8 cellular contexts compared by ENCODE assay signal in the genomic region with DNA sequence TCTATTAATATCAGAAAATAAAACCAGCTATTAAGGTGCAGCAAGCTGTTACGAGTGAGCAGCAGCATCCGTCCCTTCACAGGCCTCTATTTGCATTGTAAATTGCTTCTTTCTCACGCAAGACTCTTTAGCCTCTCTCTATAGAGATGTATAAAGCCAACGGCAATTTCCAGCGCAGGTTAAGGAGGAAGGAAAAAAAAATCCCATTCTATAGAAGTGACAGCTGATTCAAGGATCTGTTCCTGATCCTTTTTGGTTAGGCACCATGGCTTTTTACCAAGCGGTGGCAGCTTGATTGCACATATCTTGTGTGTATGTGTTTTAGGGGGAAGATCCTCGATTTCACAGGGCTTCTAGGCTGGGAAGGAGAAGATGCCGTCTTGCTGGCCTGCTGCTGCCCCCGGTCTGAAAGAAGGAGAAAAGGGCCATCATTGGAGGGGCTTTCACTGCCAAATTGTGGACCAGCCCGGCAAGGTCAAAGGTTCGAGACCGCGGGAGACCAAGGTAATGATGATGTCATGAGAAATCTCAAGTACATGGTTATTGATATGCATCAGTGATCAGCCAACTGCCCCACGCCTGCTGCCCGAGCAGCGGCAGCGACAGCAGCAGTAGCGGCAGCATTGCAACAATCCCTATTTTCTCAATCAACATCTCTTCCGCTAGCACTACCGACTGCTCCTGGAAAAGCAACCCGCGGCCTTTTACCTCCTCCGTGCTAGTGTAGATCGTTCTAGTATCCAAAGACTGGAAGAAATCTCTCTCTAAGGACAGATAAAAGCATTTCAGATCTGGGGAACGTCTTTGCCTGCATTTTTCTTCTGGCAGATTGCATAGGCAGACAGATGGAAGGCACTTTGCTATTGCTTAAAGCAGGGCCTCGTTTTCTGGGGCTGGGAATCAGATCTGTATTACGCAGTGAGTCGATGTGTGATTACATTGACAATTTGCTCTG.
DNase-seq lines count a peak whose midpoint lies in the region; ATAC-seq and TF ChIP-seq lines count a peak whose summit lies in the region.

No MANE protein-coding gene starts in this region.

- peak; percentile 65 for ATAC-seq in GM18870 (IDR thresholded peaks at IDR 0.05; ENCODE audit: unreplicated experiment)
- ATAC-seq in HG03064 (IDR thresholded peaks at IDR 0.05; ENCODE audit: low read depth, unreplicated experiment) = peak; percentile 55

- WGBS in tibial nerve, 2 donors = 7 to 11% methylated on average over 28 of the region's 28 CpGs
- WGBS in prostate gland = 5% methylated on average over 28 of the region's 28 CpGs

- CTCF ChIA-PET in AG04449 (lab: Yijun Ruan, JAX) = interaction anchor here (1.9 kb wide), 1 partner anchor 23 kb away, joined by 9 read pairs; no protein-coding TSS in a partner anchor

- DNase-seq in AG04449 (ENCODE audit: low read depth, low spot score) = no peak
- DNase-seq in RPMI8226 = peak; percentile 40
- DNase-seq in head of caudate nucleus = peak in 24 of 42 donors; percentile 21 to 75 (median 51)
- DNase-seq in tibial nerve (ENCODE audit: low spot score in 2 of 2) = no peak
- no peak for DNase-seq in AML-193 (lab: John Stamatoyannopoulos, UW)
- DNase-seq in prostate gland (ENCODE audit: low spot score) = no peak

- H3K27me3 ChIP-seq in tibial nerve (peaks cover 0 to 96% of the 10 kb centered on the region in 2 donors), prostate gland (replicated peaks; ENCODE audit: insufficient read depth) (peaks cover 35% of the 10 kb centered on the region)

- H3K9me3 ChIP-seq in tibial nerve (no peaks in the 10 kb centered on the region), prostate gland (no peaks in the 10 kb centered on the region)

- H3K4me1 ChIP-seq in tibial nerve (peaks cover 0 to 43% (median 0%) of the 10 kb centered on the region in 4 donors), prostate gland (replicated peaks) (no peaks in the 10 kb centered on the region)

- POLR2A ChIA-PET in AG04449 (lab: Yijun Ruan, JAX) = interaction anchor here (0.7 kb wide), 1 partner anchor 1884 kb away, joined by 3 read pairs; no protein-coding TSS in a partner anchor

- no peak for TF ChIP-seq EP300 in tibial nerve (IDR thresholded peaks at IDR 0.05)

- TF ChIP-seq CTCF in AG04449 (IDR thresholded peaks at IDR 0.05; ENCODE audit: insufficient read depth, low read length, missing control alignments) (no peak), tibial nerve (IDR thresholded peaks at IDR 0.05) (no peak), prostate gland (IDR thresholded peaks at IDR 0.05) (no peak)

- no peaks in the 10 kb centered on the region for H3K36me3 ChIP-seq in tibial nerve
- no peaks in the 10 kb centered on the region for H3K36me3 ChIP-seq in prostate gland

- H3K4me3 ChIP-seq in AG04449 (ENCODE audit: low read depth, low read length) (peak overlapping the region; percentile 45), tibial nerve (peak overlapping the region; percentile 31 to 44 (median 41)), prostate gland (peak overlapping the region in 1 of 2 donors; percentile 5)

- intact Hi-C loops in head of caudate nucleus (cut with DNase I) = loop anchor here (10.0 kb wide), 1 partner anchor 183 kb away; no protein-coding TSS in a partner anchor
- intact Hi-C loops in prostate gland (cut with DNase I) = loop anchor here (10.0 kb wide), 1 partner anchor 403 kb away; the partner anchor contains the start of gene TMEM161B

- TF ChIP-seq POLR2A in tibial nerve (IDR thresholded peaks at IDR 0.05) = no peak
- no peak for TF ChIP-seq POLR2A in prostate gland (IDR thresholded peaks at IDR 0.05)

- H3K27ac ChIP-seq in tibial nerve (peak overlapping the region; percentile 51 to 88 (median 73)), prostate gland (no peak overlapping the region)

Comparison
In these comparisons a context has a peak if more than half of its experiments do, and no peak if none do; other contexts are left out.
1. DNase-seq: peak in RPMI8226 (single experiment) and head of caudate nucleus (24 of 42); none in AG04449 (single experiment), tibial nerve (0 of 2), AML-193 (0 of 2) and prostate gland (single experiment).
2. H3K27ac ChIP-seq: peak in tibial nerve (4 of 4); none in prostate gland (0 of 2).